In genomic region chr7:83936056-83936703, GRCh38 we compare ENCODE assay signal across 8 cellular contexts.
DNase-seq lines count a peak whose midpoint lies in the region; ATAC-seq and TF ChIP-seq lines count a peak whose summit lies in the region.

No MANE protein-coding gene starts in this region.

- peak; percentile 93 for TF ChIP-seq CTCF in foreskin fibroblast (IDR thresholded peaks at IDR 0.05; ENCODE audit: low read depth, low read length)
- no peak for TF ChIP-seq CTCF in omental fat pad (IDR thresholded peaks at IDR 0.05)

- ATAC-seq in GM21423 (IDR thresholded peaks at IDR 0.05; ENCODE audit: unreplicated experiment): peak; percentile 74
- ATAC-seq in omental fat pad (ENCODE audit: low FRiP score): peak; percentile 82
- no peak for ATAC-seq in stimulated activated effector memory CD8-positive, alpha-beta T cell treated with anti-CD3 and anti-CD28 coated beads, Interleukin-12 subunit alpha, Interleukin-12 subunit beta, amount 100 ng/mL, for 72 hours

- no peak overlapping the region for H3K27ac Mint-ChIP-seq in stimulated activated effector memory CD8-positive, alpha-beta T cell treated with anti-CD3 and anti-CD28 coated beads, Interleukin-12 subunit alpha, Interleukin-12 subunit beta, amount 100 ng/mL, for 72 hours

- H3K36me3 Mint-ChIP-seq in stimulated activated effector memory CD8-positive, alpha-beta T cell treated with anti-CD3 and anti-CD28 coated beads, Interleukin-12 subunit alpha, Interleukin-12 subunit beta, amount 100 ng/mL, for 72 hours: no peaks in the 10 kb centered on the region

- no peak overlapping the region for H3K4me3 Mint-ChIP-seq in stimulated activated effector memory CD8-positive, alpha-beta T cell treated with anti-CD3 and anti-CD28 coated beads, Interleukin-12 subunit alpha, Interleukin-12 subunit beta, amount 100 ng/mL, for 72 hours

- peaks cover 12% of the 10 kb centered on the region for H3K9me3 Mint-ChIP-seq in stimulated activated effector memory CD8-positive, alpha-beta T cell treated with anti-CD3 and anti-CD28 coated beads, Interleukin-12 subunit alpha, Interleukin-12 subunit beta, amount 100 ng/mL, for 72 hours

- H3K4me1 Mint-ChIP-seq in stimulated activated effector memory CD8-positive, alpha-beta T cell treated with anti-CD3 and anti-CD28 coated beads, Interleukin-12 subunit alpha, Interleukin-12 subunit beta, amount 100 ng/mL, for 72 hours: no peaks in the 10 kb centered on the region

- no peak overlapping the region for H3K4me3 ChIP-seq in foreskin fibroblast (ENCODE audit: low read depth in 1 of 2, low read length in 2 of 2)

- DNase-seq in EL (peak; percentile 73), HS-27A (ENCODE audit: low read depth) (peak; percentile 29), NOMO-1 (lab: John Stamatoyannopoulos, UW; ENCODE audit: unreplicated experiment in 2 of 2) (peak; percentile 91 to 98), activated T-cell treated with anti-CD3 and anti-CD28 coated beads for 48 hours (ENCODE audit: low read depth) (peak; percentile 14), foreskin fibroblast (peak; percentile 65 to 88), omental fat pad (ENCODE audit: low spot score) (peak; percentile 37)
- no peak for DNase-seq in stimulated activated effector memory CD8-positive, alpha-beta T cell treated with anti-CD3 and anti-CD28 coated beads, Interleukin-12 subunit alpha, Interleukin-12 subunit beta, amount 100 ng/mL, for 72 hours (ENCODE audit: low spot score in 2 of 2)

Comparison
In these comparisons a context has a peak if more than half of its experiments do, and no peak if none do; other contexts are left out.
1. DNase-seq: peak in EL (single experiment), HS-27A (single experiment), NOMO-1 (2 of 2), activated T-cell treated with anti-CD3 and anti-CD28 coated beads for 48 hours (single experiment), foreskin fibroblast (2 of 2) and omental fat pad (single experiment); none in stimulated activated effector memory CD8-positive, alpha-beta T cell treated with anti-CD3 and anti-CD28 coated beads, Interleukin-12 subunit alpha, Interleukin-12 subunit beta, amount 100 ng/mL, for 72 hours (0 of 2).